In genomic region chrX:72308566-72309296, GRCh38 we compare ENCODE assay signal across 8 cellular contexts. TPM values are rescaled to one million over a fixed set of nuclear protein-coding genes. Genes with fewer than 3 reads are reported as not detected.
DNase-seq lines count a peak whose midpoint lies in the region; ATAC-seq and TF ChIP-seq lines count a peak whose summit lies in the region.

No MANE protein-coding gene starts in this region.

- no peaks in the 10 kb centered on the region for H3K4me1 ChIP-seq in colonic mucosa

- H3K9ac ChIP-seq in colonic mucosa (ENCODE audit: low read depth in 2 of 2, low read length in 2 of 2): peak overlapping the region in 1 of 2 donors; percentile 47

- no peak overlapping the region for H3K27ac ChIP-seq in colonic mucosa

- DNase-seq in Right ventricle myocardium inferior (ENCODE audit: missing footprints): no peak
- DNase-seq in cardiac septum (ENCODE audit: low spot score): no peak
- DNase-seq in NAMALWA (ENCODE audit: low spot score): peak; percentile 12
- DNase-seq in colonic mucosa: peak; percentile 82
- peak; percentile 49 for DNase-seq in kidney tubule cell (ENCODE audit: low spot score)
- DNase-seq in stimulated activated CD4-positive, alpha-beta T cell treated with anti-CD3 and anti-CD28 coated beads, Interleukin-15, amount 100 ng/mL, for 24 hours: peak; percentile 42

- ATAC-seq in Right ventricle myocardium inferior: peak; percentile 81
- ATAC-seq in HG02763 (IDR thresholded peaks at IDR 0.05; ENCODE audit: unreplicated experiment): no peak

- no peaks in the 10 kb centered on the region for H3K9me3 Mint-ChIP-seq in T-helper 1 cell treated with Interleukin-12 subunit alpha and Interleukin-12 subunit beta and Interleukin-4 antibody, amounts not matched to agents 30 μg/mL and 1 μg/mL, for 36 hours

- no peaks in the 10 kb centered on the region for H3K36me3 ChIP-seq in colonic mucosa

- H3K27ac Mint-ChIP-seq in T-helper 1 cell treated with Interleukin-12 subunit alpha and Interleukin-12 subunit beta and Interleukin-4 antibody, amounts not matched to agents 30 μg/mL and 1 μg/mL, for 36 hours: no peak overlapping the region

- peaks cover 47% of the 10 kb centered on the region for H3K27me3 Mint-ChIP-seq in T-helper 1 cell treated with Interleukin-12 subunit alpha and Interleukin-12 subunit beta and Interleukin-4 antibody, amounts not matched to agents 30 μg/mL and 1 μg/mL, for 36 hours (ENCODE audit: low read depth)

- no peaks in the 10 kb centered on the region for H3K9me3 ChIP-seq in colonic mucosa

- peak overlapping the region; percentile 10 for H3K4me3 ChIP-seq in colonic mucosa

- no peak for TF ChIP-seq CTCF in colonic mucosa (IDR thresholded peaks at IDR 0.05)

- intact Hi-C loops in Right ventricle myocardium inferior (cut with DNase I): loop anchor here (5.0 kb wide), 1 partner anchor 229 kb away; no protein-coding TSS in a partner anchor
- intact Hi-C loops in cardiac septum (cut with DNase I): loop anchor here (5.0 to 10.0 kb wide), 2 partner anchors 64 to 234 kb away; no protein-coding TSS in a partner anchor
- intact Hi-C loops in colonic mucosa (cut with DNase I): no loop called here

- no peaks in the 10 kb centered on the region for H3K36me3 Mint-ChIP-seq in T-helper 1 cell treated with Interleukin-12 subunit alpha and Interleukin-12 subunit beta and Interleukin-4 antibody, amounts not matched to agents 30 μg/mL and 1 μg/mL, for 36 hours (ENCODE audit: low read depth)

- H3K4me3 Mint-ChIP-seq in T-helper 1 cell treated with Interleukin-12 subunit alpha and Interleukin-12 subunit beta and Interleukin-4 antibody, amounts not matched to agents 30 μg/mL and 1 μg/mL, for 36 hours: peak overlapping the region; percentile 40

- peaks cover 52% of the 10 kb centered on the region for H3K27me3 ChIP-seq in colonic mucosa

- peaks cover 17% of the 10 kb centered on the region for H3K4me1 Mint-ChIP-seq in T-helper 1 cell treated with Interleukin-12 subunit alpha and Interleukin-12 subunit beta and Interleukin-4 antibody, amounts not matched to agents 30 μg/mL and 1 μg/mL, for 36 hours (ENCODE audit: low read depth)

RNA-seq across cellular contexts. Expression of gene CITED1, which starts 3.0 kb away (rescaled TPM):
- total RNA-seq in Right ventricle myocardium inferior: not detected
- 2.1 TPM for total RNA-seq in cardiac septum
- total RNA-seq in colonic mucosa: not detected

RNA-seq across cellular contexts. Expression of gene RPS4X, which starts 31.7 kb away (rescaled TPM):
- total RNA-seq in Right ventricle myocardium inferior (417 TPM), cardiac septum (413 TPM), colonic mucosa (1,000 to 10,000 TPM in 1 of 2 donors, 100 to 1,000 TPM in 1; 915 to 1,071 TPM)

Comparison
In these comparisons a context has a peak if more than half of its experiments do, and no peak if none do; other contexts are left out.
1. DNase-seq: peak in NAMALWA (single experiment), colonic mucosa (single experiment), kidney tubule cell (single experiment) and stimulated activated CD4-positive, alpha-beta T cell treated with anti-CD3 and anti-CD28 coated beads, Interleukin-15, amount 100 ng/mL, for 24 hours (single experiment); none in Right ventricle myocardium inferior (single experiment) and cardiac septum (single experiment).